ENCODE assay signal across 31 cellular contexts in the genomic region with DNA sequence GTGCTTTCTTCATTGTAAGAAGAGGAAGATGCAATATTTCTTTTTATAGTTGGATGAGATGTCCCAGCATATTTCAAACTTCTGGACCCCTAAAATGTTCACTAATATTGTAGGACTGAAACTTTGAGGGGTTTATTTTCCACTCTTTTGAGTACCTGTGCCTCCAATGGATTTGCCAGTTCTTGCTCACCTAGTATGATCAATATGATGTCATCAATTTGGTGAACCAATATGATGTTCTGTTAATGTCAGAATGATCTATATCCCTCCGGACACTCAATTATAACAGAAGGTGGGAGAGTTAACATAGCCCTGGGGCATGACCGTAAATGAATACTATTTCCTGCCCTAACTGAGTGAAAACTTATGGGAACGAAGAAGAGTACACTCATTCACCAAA.
DNase-seq lines count a peak whose midpoint lies in the region; ATAC-seq, FAIRE-seq and TF ChIP-seq lines count a peak whose summit lies in the region.
"Had no signal": no experiment of that assay in that cellular context is flagged by ENCODE, and none has a peak within 500 bp of the region (broad histone marks: within the 10 kb centered on the region; RNA-seq: fewer than 3 reads in every experiment).

No MANE protein-coding gene starts in this region.

- TF ChIP-seq RAD21 in HepG2 (CRISPR knock-in tag; IDR thresholded peaks at IDR 0.05), result no peak

- no peaks in the 10 kb centered on the region for H3K36me3 ChIP-seq in HepG2 (replicated peaks in 1 of 2; ENCODE audit: control insufficient read depth in 1 of 2, insufficient read depth in 2 of 2, low read length in 2 of 2)
- H3K36me3 ChIP-seq in right lobe of liver, result no peaks in the 10 kb centered on the region
- H3K36me3 ChIP-seq in HEK293 (ENCODE audit: control insufficient read depth in 2 of 2, insufficient read depth in 1 of 2, low read length in 2 of 2), result no peaks in the 10 kb centered on the region
- H3K36me3 ChIP-seq: BE2C; BLaER1; BLaER1 treated with 17β-estradiol and CSF1 and Interleukin-3, amounts not matched to agents 10 nM and 100 nM had no signal

- FAIRE-seq in HepG2 (lab: Jason Lieb, UNC), result no peak
- FAIRE-seq: A204.1, A549, D721Med had no signal

- no TSS peak for BruUV-seq in HepG2 (replicated peaks; lab: Mats Ljungman, UMichigan)

- no peak for DNase-seq in HepG2 (ENCODE audit: low spot score)
- no peak for DNase-seq in right lobe of liver
- no peak for DNase-seq in iPS-NIHi7 (ENCODE audit: extremely low spot score)
- DNase-seq: 8988T; ACHN; AML-193; BE2C; C1 segment of cervical spinal cord; Caco-2; Calu3; CD4-positive, alpha-beta memory T cell; CD4-positive, alpha-beta T cell; CD4-positive, CD25-positive, alpha-beta regulatory T cell; CD8-positive, alpha-beta memory T cell; CD8-positive, alpha-beta T cell; COR-L47; DMS 273 treated with DMSO at 0.1 percent for 48 hours; DMS153; DMS53; DMS79; DMS79 treated with DMSO at 0.1 percent for 48 hours; DND-41; EL had no signal

- TF ChIP-seq CTCF in HepG2 (CRISPR knock-in tag; IDR thresholded peaks at IDR 0.05) (no peak), right lobe of liver (IDR thresholded peaks at IDR 0.05) (no peak), HEK293 (tag by site-specific recombination; IDR thresholded peaks at IDR 0.05) (no peak)

- H3K4me3 ChIP-seq in HepG2 (replicated peaks in 1 of 3; ENCODE audit: insufficient read depth in 1 of 3, low read depth in 2 of 3, low read length in 3 of 3), result no peak overlapping the region
- no peak overlapping the region for H3K4me3 ChIP-seq in right lobe of liver
- H3K4me3 ChIP-seq in HEK293 (ENCODE audit: low read depth, low read length), result no peak overlapping the region
- H3K4me3 ChIP-seq: A549; BLaER1; BLaER1 treated with 17β-estradiol and CSF1 and Interleukin-3, amounts not matched to agents 10 nM and 100 nM had no signal

- H3K9me3 ChIP-seq in HepG2 (ENCODE audit: low read length), result no peaks in the 10 kb centered on the region
- H3K9me3 ChIP-seq in right lobe of liver, result no peaks in the 10 kb centered on the region
- H3K9me3 ChIP-seq in HEK293 (ENCODE audit: control insufficient read depth, insufficient read depth, low read depth, low read length), result no peaks in the 10 kb centered on the region
- H3K9me3 ChIP-seq: A549; BE2C; BLaER1; BLaER1 treated with 17β-estradiol and CSF1 and Interleukin-3, amounts not matched to agents 10 nM and 100 nM; Caco-2 had no signal

- H3K9ac ChIP-seq in HepG2 (ENCODE audit: insufficient read depth, low read depth, low read length), result no peak overlapping the region
- H3K9ac ChIP-seq: BLaER1; BLaER1 treated with 17β-estradiol and CSF1 and Interleukin-3, amounts not matched to agents 10 nM and 100 nM had no signal

- WGBS in HepG2 (ENCODE audit: low lambda C conversion rate), result 54% methylated on average over 3 of the region's 3 CpGs
- WGBS in right lobe of liver (ENCODE audit: insufficient coverage, low coverage, low lambda C conversion rate, missing lambda C conversion rate), result 66% methylated on average over 3 of the region's 3 CpGs

- CTCF ChIA-PET in HepG2 (lab: Yijun Ruan, JAX; ENCODE audit: low intra/inter-chr PET ratio, low total read pairs) (no interaction called here), HEK293 (lab: Yijun Ruan, JAX) (no interaction called here)

- H3K27ac ChIP-seq in HepG2 (ENCODE audit: extremely low read length, insufficient read depth, low read length) (no peak overlapping the region), right lobe of liver (no peak overlapping the region), HEK293 (ENCODE audit: extremely low read depth, low read depth, low read length) (no peak overlapping the region)
- H3K27ac ChIP-seq: 22Rv1; A549; BLaER1; BLaER1 treated with 17β-estradiol and CSF1 and Interleukin-3, amounts not matched to agents 10 nM and 100 nM; C4-2B had no signal

- ATAC-seq in HepG2, result no peak
- ATAC-seq in right lobe of liver, result no peak
- ATAC-seq: A549; CD8-positive, alpha-beta T cell had no signal

- H4K20me1 ChIP-seq in HepG2 (ENCODE audit: insufficient read depth, low read length), result no peaks in the 10 kb centered on the region
- H4K20me1 ChIP-seq: BLaER1; BLaER1 treated with 17β-estradiol and CSF1 and Interleukin-3, amounts not matched to agents 10 nM and 100 nM had no signal

- no peak overlapping the region for H2AFZ ChIP-seq in HepG2 (ENCODE audit: low read length)

- H3K4me1 ChIP-seq in HepG2 (ENCODE audit: insufficient read depth, low read length) (no peaks in the 10 kb centered on the region), right lobe of liver (no peaks in the 10 kb centered on the region), HEK293 (ENCODE audit: control insufficient read depth, insufficient read depth, low read length) (no peaks in the 10 kb centered on the region)
- H3K4me1 ChIP-seq: A549; BE2C; BLaER1; BLaER1 treated with 17β-estradiol and CSF1 and Interleukin-3, amounts not matched to agents 10 nM and 100 nM; Caco-2 had no signal

- POLR2A ChIA-PET in HepG2 (lab: Yijun Ruan, JAX), result no interaction called here
- POLR2A ChIA-PET in HEK293 (lab: Yijun Ruan, JAX), result no interaction called here

- intact Hi-C loops in HepG2 (cut with micrococcal nuclease; ENCODE audit: unreplicated experiment) (no loop called here), right lobe of liver (cut with DNase I) (no loop called here)

- H3K79me2 ChIP-seq in HepG2 (ENCODE audit: insufficient read depth, low read length), result no peaks in the 10 kb centered on the region

- TF ChIP-seq EP300 in HepG2 (IDR thresholded peaks at IDR 0.05; ENCODE audit: low read depth in 2 of 2, low read length in 2 of 2), result no peak
- no peak for TF ChIP-seq EP300 in HepG2 (CRISPR knock-in tag; IDR thresholded peaks at IDR 0.05; ENCODE audit: borderline replicate concordance)

- no peak for TF ChIP-seq POLR2A in HepG2 (IDR thresholded peaks at IDR 0.05; ENCODE audit: insufficient read depth in 1 of 2, low read depth in 2 of 2, low read length in 2 of 2)
- TF ChIP-seq POLR2A in right lobe of liver (IDR thresholded peaks at IDR 0.05), result no peak

- H3K4me2 ChIP-seq in HepG2 (ENCODE audit: low read depth, low read length), result no peak overlapping the region
- H3K4me2 ChIP-seq: A549; BLaER1; BLaER1 treated with 17β-estradiol and CSF1 and Interleukin-3, amounts not matched to agents 10 nM and 100 nM had no signal

- H3K27me3 ChIP-seq in HepG2 (ENCODE audit: control insufficient read depth in 1 of 2, insufficient read depth in 2 of 2, low read length in 2 of 2) (no peaks in the 10 kb centered on the region), right lobe of liver (no peaks in the 10 kb centered on the region)
- H3K27me3 ChIP-seq: BE2C; BLaER1; BLaER1 treated with 17β-estradiol and CSF1 and Interleukin-3, amounts not matched to agents 10 nM and 100 nM had no signal

- in situ Hi-C loops in HepG2 (cut with HindIII; ENCODE audit: extremely low pct_ligation_motif_present, low pct_unique_long_range_greater_than_20kb), result no loop called here

TF ChIP-seq in HepG2, 621 proteins besides CTCF, POLR2A, EP300 and RAD21:
- TF ChIP-seq, protein P1, sequence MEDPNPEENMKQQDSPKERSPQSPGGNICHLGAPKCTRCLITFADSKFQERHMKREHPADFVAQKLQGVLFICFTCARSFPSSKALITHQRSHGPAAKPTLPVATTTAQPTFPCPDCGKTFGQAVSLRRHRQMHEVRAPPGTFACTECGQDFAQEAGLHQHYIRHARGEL (CRISPR knock-in tag; IDR thresholded peaks at IDR 0.05), result no peak
- TF ChIP-seq PRMT3 (CRISPR knock-in tag; IDR thresholded peaks at IDR 0.05; ENCODE audit: borderline replicate concordance, low read depth) (no peak), ATF7 (IDR thresholded peaks at IDR 0.05) (peak; percentile 93), ATF7 (CRISPR knock-in tag; IDR thresholded peaks at IDR 0.05) (no peak)

TF ChIP-seq in HEK293, 187 proteins besides CTCF, POLR2A, EP300 and RAD21:
- no peak for TF ChIP-seq ZNF341 (tag by site-specific recombination; IDR thresholded peaks at IDR 0.05; ENCODE audit: low read depth)
- TF ChIP-seq, protein P2, sequence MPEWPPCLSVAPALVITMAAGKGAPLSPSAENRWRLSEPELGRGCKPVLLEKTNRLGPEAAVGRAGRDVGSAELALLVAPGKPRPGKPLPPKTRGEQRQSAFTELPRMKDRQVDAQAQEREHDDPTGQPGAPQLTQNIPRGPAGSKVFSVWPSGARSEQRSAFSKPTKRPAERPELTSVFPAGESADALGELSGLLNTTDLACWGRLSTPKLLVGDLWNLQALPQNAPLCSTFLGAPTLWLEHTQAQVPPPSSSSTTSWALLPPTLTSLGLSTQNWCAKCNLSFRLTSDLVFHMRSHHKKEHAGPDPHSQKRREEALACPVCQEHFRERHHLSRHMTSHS (tag by site-specific recombination; IDR thresholded peaks at IDR 0.05), result no peak
- TF ChIP-seq, protein P3, sequence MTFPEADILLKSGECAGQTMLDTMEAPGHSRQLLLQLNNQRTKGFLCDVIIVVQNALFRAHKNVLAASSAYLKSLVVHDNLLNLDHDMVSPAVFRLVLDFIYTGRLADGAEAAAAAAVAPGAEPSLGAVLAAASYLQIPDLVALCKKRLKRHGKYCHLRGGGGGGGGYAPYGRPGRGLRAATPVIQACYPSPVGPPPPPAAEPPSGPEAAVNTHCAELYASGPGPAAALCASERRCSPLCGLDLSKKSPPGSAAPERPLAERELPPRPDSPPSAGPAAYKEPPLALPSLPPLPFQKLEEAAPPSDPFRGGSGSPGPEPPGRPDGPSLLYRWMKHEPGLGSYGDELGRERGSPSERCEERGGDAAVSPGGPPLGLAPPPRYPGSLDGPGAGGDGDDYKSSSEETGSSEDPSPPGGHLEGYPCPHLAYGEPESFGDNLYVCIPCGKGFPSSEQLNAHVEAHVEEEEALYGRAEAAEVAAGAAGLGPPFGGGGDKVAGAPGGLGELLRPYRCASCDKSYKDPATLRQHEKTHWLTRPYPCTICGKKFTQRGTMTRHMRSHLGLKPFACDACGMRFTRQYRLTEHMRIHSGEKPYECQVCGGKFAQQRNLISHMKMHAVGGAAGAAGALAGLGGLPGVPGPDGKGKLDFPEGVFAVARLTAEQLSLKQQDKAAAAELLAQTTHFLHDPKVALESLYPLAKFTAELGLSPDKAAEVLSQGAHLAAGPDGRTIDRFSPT (tag by site-specific recombination; IDR thresholded peaks at IDR 0.05), result no peak
- TF ChIP-seq, protein P4, sequence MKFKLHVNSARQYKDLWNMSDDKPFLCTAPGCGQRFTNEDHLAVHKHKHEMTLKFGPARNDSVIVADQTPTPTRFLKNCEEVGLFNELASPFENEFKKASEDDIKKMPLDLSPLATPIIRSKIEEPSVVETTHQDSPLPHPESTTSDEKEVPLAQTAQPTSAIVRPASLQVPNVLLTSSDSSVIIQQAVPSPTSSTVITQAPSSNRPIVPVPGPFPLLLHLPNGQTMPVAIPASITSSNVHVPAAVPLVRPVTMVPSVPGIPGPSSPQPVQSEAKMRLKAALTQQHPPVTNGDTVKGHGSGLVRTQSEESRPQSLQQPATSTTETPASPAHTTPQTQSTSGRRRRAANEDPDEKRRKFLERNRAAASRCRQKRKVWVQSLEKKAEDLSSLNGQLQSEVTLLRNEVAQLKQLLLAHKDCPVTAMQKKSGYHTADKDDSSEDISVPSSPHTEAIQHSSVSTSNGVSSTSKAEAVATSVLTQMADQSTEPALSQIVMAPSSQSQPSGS (tag by site-specific recombination; IDR thresholded peaks at IDR 0.05; ENCODE audit: low read depth), result peak; percentile 23; the same call in 1 of the 2 replicates
